In the genomic region with DNA sequence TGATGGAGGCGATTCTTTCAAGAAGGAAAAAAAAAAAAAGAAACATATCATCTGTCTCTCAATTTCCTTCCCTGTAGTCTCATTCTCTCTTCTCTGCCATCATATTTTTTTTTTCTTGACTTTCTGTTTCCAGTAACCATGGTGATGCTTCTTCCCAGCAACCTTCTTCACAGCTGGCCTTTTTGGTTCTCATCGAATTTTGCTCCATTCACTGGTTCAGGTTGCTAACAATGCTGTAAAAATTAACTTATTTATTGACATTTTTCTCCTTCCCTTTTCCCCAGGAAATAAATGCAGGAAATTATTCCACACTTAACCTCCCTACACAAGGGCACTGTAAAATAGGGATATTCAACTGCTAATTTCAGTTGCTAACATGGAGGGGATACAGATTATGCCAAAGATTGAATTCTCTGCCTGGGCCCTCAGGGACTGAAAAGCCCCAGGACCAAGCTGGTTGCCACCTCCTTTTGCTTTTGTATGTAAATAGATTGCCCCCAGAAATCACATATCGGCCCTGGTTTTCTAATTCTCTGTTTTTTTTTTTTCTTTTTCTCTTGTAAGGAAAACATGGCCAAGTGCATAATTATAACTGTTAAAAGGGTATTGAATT, we compare ENCODE assay signal across 21 cellular contexts.
A peak's percentile ranks its signal among the peaks of the same experiment; 100 is the strongest.
DNase-seq lines count a peak whose midpoint lies in the region; ATAC-seq and TF ChIP-seq lines count a peak whose summit lies in the region.
"Had no signal": no experiment of that assay in that cellular context is flagged by ENCODE, and none has a peak within 500 bp of the region (broad histone marks: within the 10 kb centered on the region; RNA-seq: fewer than 3 reads in every experiment).

No MANE protein-coding gene starts in this region.

- no peak for TF ChIP-seq CTCF in BE2C (IDR thresholded peaks at IDR 0.05; ENCODE audit: low read depth, low read length)
- TF ChIP-seq CTCF in WTC11 (IDR thresholded peaks at IDR 0.05), result no peak
- no peak for TF ChIP-seq CTCF in hepatocyte (IDR thresholded peaks at IDR 0.05; ENCODE audit: poor library complexity)

- CTCF ChIA-PET in WTC11 (lab: Charles Lee), result interaction anchor here (0.7 to 3.7 kb wide), 11 partner anchors 11 to 382 kb away, joined by 3 to 27 read pairs (median 5); partner anchors contain the start of gene MAP2

- H3K27ac Mint-ChIP-seq in WTC11, result no peak overlapping the region
- H3K27ac Mint-ChIP-seq: activated naive CD4-positive, alpha-beta T cell treated with anti-CD3 and anti-CD28 coated beads for 36 hours; CD8-positive, alpha-beta T cell; stimulated activated memory B cell treated with anti-CD40 and anti-IgM and Interleukin-4, amounts not matched to agents 10 μg/mL and 1 μg/mL and 100 μg/mL, for 72 hours had no signal

- H3K4me2 ChIP-seq in hepatocyte, result peak overlapping the region; percentile 63
- H3K4me2 ChIP-seq: KMS-11, PC-9 had no signal

- peak overlapping the region; percentile 74 for H3K4me3 ChIP-seq in BE2C (ENCODE audit: low read depth, low read length)
- H3K4me3 ChIP-seq in hepatocyte, result no peak overlapping the region
- H3K4me3 ChIP-seq: pancreas, PC-9 had no signal

- H3K4me1 Mint-ChIP-seq in WTC11, result peaks cover 32% of the 10 kb centered on the region

- H3K36me3 ChIP-seq in BE2C (no peaks in the 10 kb centered on the region), hepatocyte (replicated peaks; ENCODE audit: insufficient read depth, low read depth) (no peaks in the 10 kb centered on the region)
- H3K36me3 ChIP-seq: heart right ventricle, pancreas, sigmoid colon, tibial artery had no signal

- H3K4me3 Mint-ChIP-seq in WTC11, result no peak overlapping the region
- H3K4me3 Mint-ChIP-seq: activated naive CD4-positive, alpha-beta T cell treated with anti-CD3 and anti-CD28 coated beads for 36 hours; activated T-cell treated with anti-CD3 and anti-CD28 coated beads, Interleukin-2, amount 50 U/mL, for 4 hours; CD8-positive, alpha-beta T cell had no signal

- peaks cover 9% of the 10 kb centered on the region; the same call in 1 of the 2 replicates for H3K4me1 ChIP-seq in BE2C
- no peaks in the 10 kb centered on the region for H3K4me1 ChIP-seq in hepatocyte (ENCODE audit: insufficient read depth)
- H3K4me1 ChIP-seq: pancreas, sigmoid colon had no signal

- WGBS in hepatocyte (ENCODE audit: low lambda C conversion rate, missing lambda C conversion rate), result 72% methylated on average over 3 of the region's 3 CpGs

- no peaks in the 10 kb centered on the region for H3K9me2 ChIP-seq in hepatocyte (replicated peaks; ENCODE audit: insufficient read depth)

- ATAC-seq in WTC11 (0 out of 2 replicates have a peak, but pooled peaks have one; percentile 33), HG02970 (IDR thresholded peaks at IDR 0.05; ENCODE audit: low FRiP score, unreplicated experiment) (no peak)
- ATAC-seq: activated CD4-positive, CD25-positive, alpha-beta regulatory T cell treated with anti-CD3 and anti-CD28 coated beads, Interleukin-2, amount 50 U/mL, for 24 hours; activated T-cell treated with anti-CD3 and anti-CD28 coated beads, Interleukin-2, amount 50 U/mL, for 4 hours; CD8-positive, alpha-beta T cell; stimulated activated memory B cell treated with anti-CD40 and anti-IgM and Interleukin-4, amounts not matched to agents 10 μg/mL and 1 μg/mL and 100 μg/mL, for 72 hours had no signal

- POLR2A ChIA-PET in WTC11 (lab: Charles Lee), result interaction anchor here (0.6 to 1.6 kb wide), 2 partner anchors 194 to 645 kb away, joined by 4 read pairs; no protein-coding TSS in a partner anchor

- DNase-seq in BE2C, result no peak
- DNase-seq in LHCN-M2 (ENCODE audit: low read depth), result peak; percentile 6
- no peak for DNase-seq in WTC11 (ENCODE audit: low spot score)
- no peak for DNase-seq in hepatocyte (ENCODE audit: low spot score)
- DNase-seq in NCI-H128 (lab: John Stamatoyannopoulos, UW; ENCODE audit: unreplicated experiment), result no peak
- no peak for DNase-seq in posterior cingulate gyrus
- DNase-seq in NCI-H345 treated with DMSO at 0.1 percent for 48 hours (lab: John Stamatoyannopoulos, UW; ENCODE audit: unreplicated experiment), result no peak
- DNase-seq: activated naive CD4-positive, alpha-beta T cell treated with anti-CD3 and anti-CD28 coated beads for 36 hours; activated T-cell treated with anti-CD3 and anti-CD28 coated beads, Interleukin-2, amount 50 U/mL, for 4 hours; CD8-positive, alpha-beta T cell; DND-41; heart right ventricle; pancreas; PC-9; sigmoid colon; T-helper 9 cell; tibial artery had no signal

- intact Hi-C loops in posterior cingulate gyrus (cut with DNase I), result loop anchor here (5.0 kb wide), 1 partner anchor 156 kb away; the partner anchor contains the start of gene MAP2

- no peak overlapping the region for H3K27ac ChIP-seq in hepatocyte
- H3K27ac ChIP-seq: KMS-11, pancreas, PC-9, sigmoid colon had no signal

- no peak overlapping the region for H2AFZ ChIP-seq in hepatocyte
- H2AFZ ChIP-seq: PC-9 had no signal

- H3K27me3 Mint-ChIP-seq in WTC11 (ENCODE audit: low read depth), result no peaks in the 10 kb centered on the region
- H3K27me3 Mint-ChIP-seq: stimulated activated memory B cell treated with anti-CD40 and anti-IgM and Interleukin-4, amounts not matched to agents 10 μg/mL and 1 μg/mL and 100 μg/mL, for 72 hours had no signal

- no peaks in the 10 kb centered on the region for H3K36me3 Mint-ChIP-seq in WTC11
- H3K36me3 Mint-ChIP-seq: CD8-positive, alpha-beta T cell; stimulated activated memory B cell treated with anti-CD40 and anti-IgM and Interleukin-4, amounts not matched to agents 10 μg/mL and 1 μg/mL and 100 μg/mL, for 72 hours had no signal

- H3K27me3 ChIP-seq in BE2C (no peaks in the 10 kb centered on the region), hepatocyte (no peaks in the 10 kb centered on the region)
- H3K27me3 ChIP-seq: heart right ventricle, pancreas, sigmoid colon, tibial artery had no signal

- no peaks in the 10 kb centered on the region for H3K79me2 ChIP-seq in hepatocyte

- no peaks in the 10 kb centered on the region for H4K20me1 ChIP-seq in hepatocyte (ENCODE audit: insufficient read depth, poor library complexity, severe bottlenecking)

- H3K9me3 Mint-ChIP-seq in WTC11, result no peaks in the 10 kb centered on the region
- H3K9me3 Mint-ChIP-seq: activated naive CD4-positive, alpha-beta T cell treated with anti-CD3 and anti-CD28 coated beads for 36 hours; activated T-cell treated with anti-CD3 and anti-CD28 coated beads, Interleukin-2, amount 50 U/mL, for 4 hours; CD8-positive, alpha-beta T cell; stimulated activated memory B cell treated with anti-CD40 and anti-IgM and Interleukin-4, amounts not matched to agents 10 μg/mL and 1 μg/mL and 100 μg/mL, for 72 hours had no signal

- H3K9me3 ChIP-seq in BE2C (no peaks in the 10 kb centered on the region), hepatocyte (ENCODE audit: low read depth) (no peaks in the 10 kb centered on the region)
- H3K9me3 ChIP-seq: heart right ventricle, pancreas, sigmoid colon, tibial artery had no signal

TF ChIP-seq in WTC11, 78 proteins besides CTCF, POLR2A, EP300 and RAD21:
- TF ChIP-seq ELF4 (CRISPR knock-in tag; IDR thresholded peaks at IDR 0.05; ENCODE audit: low read depth) (no peak), PRDM15 (CRISPR knock-in tag; IDR thresholded peaks at IDR 0.05) (no peak), EMX1 (CRISPR knock-in tag; IDR thresholded peaks at IDR 0.05) (no peak), SMAD3 (CRISPR knock-in tag; IDR thresholded peaks at IDR 0.05; ENCODE audit: borderline replicate concordance) (no peak), ATF1 (CRISPR knock-in tag; IDR thresholded peaks at IDR 0.05) (no peak), ZNF317 (CRISPR knock-in tag; IDR thresholded peaks at IDR 0.05; ENCODE audit: borderline replicate concordance, low read depth) (no peak), SOX15 (CRISPR knock-in tag; IDR thresholded peaks at IDR 0.05) (no peak), HMGA2 (CRISPR knock-in tag; IDR thresholded peaks at IDR 0.05) (no peak)
